14 cellular contexts compared by ENCODE assay signal in genomic region chr13:81133066-81133465, GRCh38.
A peak's percentile ranks its signal among the peaks of the same experiment; 100 is the strongest.
DNase-seq lines count a peak whose midpoint lies in the region; TF ChIP-seq lines count a peak whose summit lies in the region.
"Had no signal": no experiment of that assay in that cellular context is flagged by ENCODE, and none has a peak within 500 bp of the region (broad histone marks: within the 10 kb centered on the region; RNA-seq: fewer than 3 reads in every experiment).

No MANE protein-coding gene starts in this region.

- TF ChIP-seq CTCF in astrocyte of the cerebellum (IDR thresholded peaks at IDR 0.05; ENCODE audit: low read depth, low read length, missing control alignments): no peak
- no peak for TF ChIP-seq CTCF in fibroblast of lung (conservative IDR thresholded peaks at IDR 0.05 in 1 of 2, IDR thresholded peaks at IDR 0.05 in 1 of 2; ENCODE audit: low read depth in 1 of 2, low read length in 2 of 2)
- no peak for TF ChIP-seq CTCF in HFFc6 (IDR thresholded peaks at IDR 0.05)

- H3K4me3 ChIP-seq in astrocyte of the cerebellum (ENCODE audit: low read depth, low read length): no peak overlapping the region
- no peak overlapping the region for H3K4me3 ChIP-seq in fibroblast of lung (replicated peaks in 1 of 4; ENCODE audit: control extremely low read depth in 1 of 4, insufficient read depth in 1 of 4, low read depth in 3 of 4, low read length in 4 of 4)

- in situ Hi-C loops in astrocyte of the cerebellum (cut with HindIII; ENCODE audit: low sequenced_read_pairs): no loop called here

- no peaks in the 10 kb centered on the region for H3K79me2 ChIP-seq in fibroblast of lung (ENCODE audit: control insufficient read depth, insufficient read depth, low read length)

- H4K20me1 ChIP-seq in fibroblast of lung (ENCODE audit: control insufficient read depth, extremely low read depth, insufficient read depth, low read length): no peaks in the 10 kb centered on the region

- no peaks in the 10 kb centered on the region for H3K9me3 ChIP-seq in fibroblast of lung (ENCODE audit: control insufficient read depth, insufficient read depth, low read depth, low read length)
- H3K9me3 ChIP-seq: BE2C had no signal

- no peaks in the 10 kb centered on the region for H3K4me1 Mint-ChIP-seq in HFFc6 (ENCODE audit: low read depth)
- H3K4me1 Mint-ChIP-seq: CD4-positive, alpha-beta memory T cell had no signal

- peak; percentile 0 for DNase-seq in M059J (ENCODE audit: low read depth)
- peak; percentile 53 for DNase-seq in astrocyte of the cerebellum (ENCODE audit: low read depth)
- peak; percentile 25 to 83 for DNase-seq in fibroblast of lung (ENCODE audit: low read depth in 2 of 2)
- DNase-seq in non-pigmented ciliary epithelial cell (ENCODE audit: low read depth): peak; percentile 51
- no peak for DNase-seq in HFFc6
- no peak for DNase-seq in NCI-H2107 treated with DMSO at 0.1 percent for 48 hours (lab: John Stamatoyannopoulos, UW; ENCODE audit: unreplicated experiment)
- no peak for DNase-seq in pons (ENCODE audit: low spot score)
- no peak for DNase-seq in SKM-1 (lab: John Stamatoyannopoulos, UW; ENCODE audit: unreplicated experiment)
- DNase-seq: BE2C; CD4-positive, alpha-beta memory T cell; NCI-H1092; NCI-H446 treated with DMSO at 0.1 percent for 48 hours; NCI-H748 treated with DMSO at 0.1 percent for 48 hours; SHP77 had no signal

- H3K36me3 ChIP-seq in fibroblast of lung (ENCODE audit: control insufficient read depth, insufficient read depth, low read length): no peaks in the 10 kb centered on the region
- H3K36me3 ChIP-seq: BE2C had no signal

- no peak overlapping the region for H3K4me2 ChIP-seq in fibroblast of lung (ENCODE audit: extremely low read depth, insufficient read depth, low read length)

- no peaks in the 10 kb centered on the region for H3K4me1 ChIP-seq in fibroblast of lung (ENCODE audit: control insufficient read depth, extremely low read depth, insufficient read depth, low read length)
- H3K4me1 ChIP-seq: BE2C had no signal

- no peak overlapping the region for H2AFZ ChIP-seq in fibroblast of lung (ENCODE audit: low read length)

- H3K27me3 ChIP-seq in fibroblast of lung (ENCODE audit: control insufficient read depth, insufficient read depth, low read length): no peaks in the 10 kb centered on the region
- H3K27me3 ChIP-seq: BE2C had no signal

- no peaks in the 10 kb centered on the region for H3K36me3 Mint-ChIP-seq in HFFc6 (ENCODE audit: low read depth)
- H3K36me3 Mint-ChIP-seq: CD4-positive, alpha-beta memory T cell had no signal

- H3K27ac Mint-ChIP-seq in HFFc6: no peak overlapping the region
- H3K27ac Mint-ChIP-seq: CD4-positive, alpha-beta memory T cell had no signal

- H3K4me3 Mint-ChIP-seq in HFFc6: no peak overlapping the region
- H3K4me3 Mint-ChIP-seq: CD4-positive, alpha-beta memory T cell had no signal

- H3K9ac ChIP-seq in fibroblast of lung (ENCODE audit: insufficient read depth, low read length): no peak overlapping the region

- no peaks in the 10 kb centered on the region for H3K27me3 Mint-ChIP-seq in HFFc6 (ENCODE audit: insufficient read depth)
- H3K27me3 Mint-ChIP-seq: CD4-positive, alpha-beta memory T cell had no signal

- no peak overlapping the region for H3K27ac ChIP-seq in fibroblast of lung (ENCODE audit: insufficient read depth, low read length)

- H3K9me3 Mint-ChIP-seq in HFFc6: peaks cover 29% of the 10 kb centered on the region

Comparison
In these comparisons a context has a peak if more than half of its experiments do, and no peak if none do; other contexts are left out.
1. DNase-seq: peak in M059J (single experiment), astrocyte of the cerebellum (single experiment), fibroblast of lung (2 of 2) and non-pigmented ciliary epithelial cell (single experiment); none in HFFc6 (single experiment), NCI-H2107 treated with DMSO at 0.1 percent for 48 hours (single experiment), pons (single experiment) and SKM-1 (single experiment).